Comparison of ENCODE assay signal across 27 cellular contexts in the genomic region with DNA sequence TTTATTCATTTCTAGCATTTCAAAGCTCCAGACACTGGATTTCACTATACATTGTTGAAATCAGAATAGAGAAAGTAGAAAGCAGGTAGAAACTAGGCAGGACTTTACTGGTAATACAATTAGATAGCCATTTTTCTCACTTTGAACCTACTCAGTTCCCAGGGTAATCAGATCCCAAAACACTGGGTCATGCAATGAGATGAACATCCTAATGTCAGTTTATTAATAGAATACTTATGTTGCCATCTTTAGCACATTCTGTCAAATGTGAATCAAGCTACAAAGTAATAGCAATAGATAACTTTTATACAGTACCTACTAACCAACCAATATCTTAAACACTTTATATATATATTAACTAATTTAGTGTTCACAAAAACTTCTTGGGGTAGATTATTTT.
"Had no signal": no experiment of that assay in that cellular context is flagged by ENCODE, and none has a peak within 500 bp of the region (broad histone marks: within the 10 kb centered on the region; RNA-seq: fewer than 3 reads in every experiment).

No MANE protein-coding gene starts in this region.

- H3K9me3 Mint-ChIP-seq: activated T-helper 17 cell treated with anti-CD3 and anti-CD28 coated beads, Interleukin-2, amount 50 U/mL, for 72 hours; effector memory CD8-positive, alpha-beta T cell had no signal

- H3K4me3 Mint-ChIP-seq: activated CD4-positive, alpha-beta T cell treated with anti-CD3 and anti-CD28 coated beads for 36 hours; activated CD4-positive, alpha-beta T cell treated with anti-CD3 and anti-CD28 coated beads, Interleukin-2, amount 10 ng/mL, durations not matched to agents 7 days and 5 days; activated CD8-positive, alpha-beta T cell treated with anti-CD3 and anti-CD28 coated beads for 36 hours; activated naive CD8-positive, alpha-beta T cell; activated T-cell treated with anti-CD3 and anti-CD28 coated beads, Interleukin-2, amount 50 U/mL, for 4 hours; activated T-helper 17 cell treated with anti-CD3 and anti-CD28 coated beads, Interleukin-2, amount 50 U/mL, for 72 hours; effector memory CD8-positive, alpha-beta T cell had no signal

- H3K9me3 ChIP-seq: esophagus muscularis mucosa, gastroesophageal sphincter had no signal

- H3K4me1 Mint-ChIP-seq: activated T-helper 17 cell treated with anti-CD3 and anti-CD28 coated beads, Interleukin-2, amount 50 U/mL, for 72 hours had no signal

- DNase-seq: activated CD4-positive, alpha-beta T cell treated with anti-CD3 and anti-CD28 coated beads for 36 hours; activated CD4-positive, alpha-beta T cell treated with anti-CD3 and anti-CD28 coated beads, Interleukin-2, amount 10 ng/mL, durations not matched to agents 7 days and 5 days; activated CD4-positive, alpha-beta T cell treated with anti-CD3 and anti-CD28 coated beads, Interleukin-2, amount 50 U/mL, for 48 hours; activated CD4-positive, CD25-positive, alpha-beta regulatory T cell; activated CD4-positive, CD25-positive, alpha-beta regulatory T cell treated with anti-CD3 and anti-CD28 coated beads, Interleukin-2, amount 50 U/mL, for 72 hours; activated CD8-positive, alpha-beta memory T cell treated with anti-CD3 and anti-CD28 coated beads for 24 hours; activated CD8-positive, alpha-beta T cell treated with anti-CD3 and anti-CD28 coated beads for 36 hours; activated effector memory CD4-positive, alpha-beta T cell treated with Interleukin-2 at 50 U/mL for 16 hours; activated gamma-delta T cell treated with Interleukin-2 at 50 U/mL for 16 hours; activated naive CD4-positive, alpha-beta T cell treated with anti-CD3 and anti-CD28 coated beads, Interleukin-2, amount 50 U/mL, for 16 hours; activated naive CD4-positive, alpha-beta T cell treated with Interleukin-2 at 50 U/mL for 16 hours; activated T-cell treated with anti-CD3 and anti-CD28 coated beads, Interleukin-2, amount 50 U/mL, for 4 hours; amniotic stem cell; anterior cingulate cortex; brain microvascular endothelial cell; caudate nucleus; cortex of kidney; dermis blood vessel endothelial cell; effector CD4-positive, alpha-beta T cell; effector memory CD8-positive, alpha-beta T cell; erythroblast; foreskin keratinocyte; T-helper 2 cell had no signal

- H3K27ac Mint-ChIP-seq: activated CD4-positive, alpha-beta T cell treated with anti-CD3 and anti-CD28 coated beads for 36 hours; activated CD4-positive, alpha-beta T cell treated with anti-CD3 and anti-CD28 coated beads, Interleukin-2, amount 10 ng/mL, durations not matched to agents 7 days and 5 days; activated CD8-positive, alpha-beta T cell treated with anti-CD3 and anti-CD28 coated beads for 36 hours; activated naive CD8-positive, alpha-beta T cell; activated T-helper 17 cell treated with anti-CD3 and anti-CD28 coated beads, Interleukin-2, amount 50 U/mL, for 72 hours; effector memory CD8-positive, alpha-beta T cell had no signal

- H3K4me1 ChIP-seq: foreskin keratinocyte, gastroesophageal sphincter had no signal

- H3K27ac ChIP-seq: brain microvascular endothelial cell, esophagus muscularis mucosa, foreskin keratinocyte, gastroesophageal sphincter had no signal

- H3K27me3 ChIP-seq: brain microvascular endothelial cell, esophagus muscularis mucosa, foreskin keratinocyte, gastroesophageal sphincter had no signal

- H3K4me3 ChIP-seq: esophagus muscularis mucosa, gastroesophageal sphincter had no signal

- ATAC-seq: activated CD4-positive, alpha-beta T cell treated with anti-CD3 and anti-CD28 coated beads for 36 hours; activated CD8-positive, alpha-beta T cell treated with anti-CD3 and anti-CD28 coated beads for 36 hours; activated T-cell treated with anti-CD3 and anti-CD28 coated beads, Interleukin-2, amount 50 U/mL, for 4 hours; activated T-helper 17 cell treated with anti-CD3 and anti-CD28 coated beads, Interleukin-2, amount 50 U/mL, for 72 hours; effector memory CD8-positive, alpha-beta T cell; foreskin keratinocyte; gastroesophageal sphincter had no signal

- H3K27me3 Mint-ChIP-seq: activated CD4-positive, alpha-beta T cell treated with anti-CD3 and anti-CD28 coated beads for 36 hours; activated CD4-positive, alpha-beta T cell treated with anti-CD3 and anti-CD28 coated beads, Interleukin-2, amount 10 ng/mL, durations not matched to agents 7 days and 5 days; activated CD8-positive, alpha-beta T cell treated with anti-CD3 and anti-CD28 coated beads for 36 hours; activated naive CD8-positive, alpha-beta T cell; activated T-helper 17 cell treated with anti-CD3 and anti-CD28 coated beads, Interleukin-2, amount 50 U/mL, for 72 hours; effector memory CD8-positive, alpha-beta T cell had no signal
